Comparison of ENCODE assay signal across 8 cellular contexts in the genomic region with DNA sequence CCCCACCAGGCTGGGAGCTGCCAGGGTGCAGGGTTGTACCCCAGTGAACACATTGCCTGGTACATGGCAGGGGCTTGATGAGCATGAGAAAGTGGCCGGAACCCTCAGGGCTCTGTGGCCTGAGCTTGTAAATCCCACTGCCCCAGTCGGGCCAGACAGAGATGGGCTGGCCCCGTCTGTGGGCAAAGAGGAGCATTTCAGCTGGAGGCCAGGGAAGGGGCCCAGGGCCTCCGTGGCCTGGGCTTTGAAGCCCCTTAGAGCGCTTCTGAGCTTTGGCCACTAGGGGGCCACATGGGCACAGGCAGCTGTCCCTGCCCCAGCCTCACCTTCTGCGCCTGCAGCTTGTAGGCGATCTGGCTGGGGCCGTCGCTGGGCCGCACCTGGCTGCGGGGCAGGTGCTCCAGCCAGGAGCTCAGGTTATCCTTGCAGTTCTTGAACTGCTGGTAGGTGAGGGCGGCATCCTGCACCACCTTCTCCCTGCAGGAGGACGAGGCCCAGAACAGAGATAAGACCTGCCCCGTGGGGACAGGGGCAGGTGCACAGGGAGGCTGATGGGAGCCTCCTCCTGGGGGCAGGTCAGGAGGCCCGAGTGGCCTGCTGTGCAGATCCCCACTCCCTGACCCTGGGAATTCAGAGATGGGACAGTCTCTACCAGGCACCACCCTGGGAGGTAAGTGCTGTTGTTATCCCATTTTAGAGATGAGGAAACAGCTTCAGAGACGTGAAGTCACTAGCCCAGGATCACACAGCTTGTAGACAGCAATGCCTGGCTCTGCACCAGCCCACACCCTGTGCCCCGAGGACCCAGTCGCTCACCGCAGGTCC. TPM values are rescaled to one million over a fixed set of nuclear protein-coding genes. Genes with fewer than 3 reads are reported as not detected.
A peak's percentile ranks its signal among the peaks of the same experiment; 100 is the strongest.
DNase-seq lines count a peak whose midpoint lies in the region; ATAC-seq and TF ChIP-seq lines count a peak whose summit lies in the region.

No MANE protein-coding gene starts in this region.

- H3K4me1 Mint-ChIP-seq in nephron progenitor cell: peaks cover 21% of the 10 kb centered on the region

- H3K27ac Mint-ChIP-seq in nephron progenitor cell: no peak overlapping the region

- H3K27me3 ChIP-seq in esophagus squamous epithelium: peaks cover 0 to 9% (median 0%) of the 10 kb centered on the region in 4 donors

- intact Hi-C loops in esophagus squamous epithelium (cut with DNase I): loop anchor here (5.0 to 10.0 kb wide), 2 partner anchors 38 to 270 kb away; no protein-coding TSS in a partner anchor

- peak; percentile 92 for DNase-seq in ELF-1 (ENCODE audit: low read depth, low spot score)
- peak; percentile 84 for DNase-seq in OCI-M1 (lab: John Stamatoyannopoulos, UW)
- peak; percentile 71 for DNase-seq in activated T-cell treated with anti-CD3 and anti-CD28 coated beads for 24 hours (ENCODE audit: low read depth)
- DNase-seq in esophagus squamous epithelium (lab: John Stamatoyannopoulos, UW): no peak
- peak; percentile 85 for DNase-seq in nephron progenitor cell
- peak; percentile 69 for DNase-seq in stimulated activated naive CD4-positive, alpha-beta T cell treated with Interleukin-2 at 50 U/mL for 16 hours (lab: John Stamatoyannopoulos, UW)

- H3K9me3 Mint-ChIP-seq in nephron progenitor cell: no peaks in the 10 kb centered on the region

- TF ChIP-seq RAD21 in Ishikawa (IDR thresholded peaks at IDR 0.05; ENCODE audit: low read depth): peak; percentile 95

- peaks cover 0 to 25% (median 11%) of the 10 kb centered on the region in 3 donors for H3K4me1 ChIP-seq in esophagus squamous epithelium

- peaks cover 24% of the 10 kb centered on the region for H3K27me3 Mint-ChIP-seq in nephron progenitor cell (ENCODE audit: low read depth, poor library complexity)

- TF ChIP-seq POLR2A in esophagus squamous epithelium (IDR thresholded peaks at IDR 0.05): no peak

- H3K27ac ChIP-seq in esophagus squamous epithelium: peak overlapping the region in 3 of 4 donors; percentile 10 to 42 (median 34)

- H3K4me3 ChIP-seq in esophagus squamous epithelium: no peak overlapping the region

- H3K36me3 Mint-ChIP-seq in nephron progenitor cell (ENCODE audit: low read depth): peaks cover 3% of the 10 kb centered on the region

- TF ChIP-seq CTCF in esophagus squamous epithelium (IDR thresholded peaks at IDR 0.05): peak; percentile 87 to 98 (median 92)
- peak; percentile 99 for TF ChIP-seq CTCF in nephron progenitor cell (IDR thresholded peaks at IDR 0.05)

- TF ChIP-seq EP300 in Ishikawa (IDR thresholded peaks at IDR 0.05; ENCODE audit: borderline replicate concordance): no peak

- no peak for ATAC-seq in HG02970 (IDR thresholded peaks at IDR 0.05; ENCODE audit: low FRiP score, unreplicated experiment)

- H3K36me3 ChIP-seq in esophagus squamous epithelium: peaks cover 5 to 100% (median 27%) of the 10 kb centered on the region in 3 donors

- H3K4me3 Mint-ChIP-seq in nephron progenitor cell: no peak overlapping the region

- H3K9me3 ChIP-seq in esophagus squamous epithelium: no peaks in the 10 kb centered on the region

- no CpG with 5 or more reads among the region's 19 CpGs for WGBS in esophagus squamous epithelium, 2 donors

TF ChIP-seq in Ishikawa, 13 proteins besides CTCF, POLR2A, EP300 and RAD21:
- TF ChIP-seq CREB1 (IDR thresholded peaks at IDR 0.05; ENCODE audit: low read depth): no peak
- TF ChIP-seq, protein P1, sequence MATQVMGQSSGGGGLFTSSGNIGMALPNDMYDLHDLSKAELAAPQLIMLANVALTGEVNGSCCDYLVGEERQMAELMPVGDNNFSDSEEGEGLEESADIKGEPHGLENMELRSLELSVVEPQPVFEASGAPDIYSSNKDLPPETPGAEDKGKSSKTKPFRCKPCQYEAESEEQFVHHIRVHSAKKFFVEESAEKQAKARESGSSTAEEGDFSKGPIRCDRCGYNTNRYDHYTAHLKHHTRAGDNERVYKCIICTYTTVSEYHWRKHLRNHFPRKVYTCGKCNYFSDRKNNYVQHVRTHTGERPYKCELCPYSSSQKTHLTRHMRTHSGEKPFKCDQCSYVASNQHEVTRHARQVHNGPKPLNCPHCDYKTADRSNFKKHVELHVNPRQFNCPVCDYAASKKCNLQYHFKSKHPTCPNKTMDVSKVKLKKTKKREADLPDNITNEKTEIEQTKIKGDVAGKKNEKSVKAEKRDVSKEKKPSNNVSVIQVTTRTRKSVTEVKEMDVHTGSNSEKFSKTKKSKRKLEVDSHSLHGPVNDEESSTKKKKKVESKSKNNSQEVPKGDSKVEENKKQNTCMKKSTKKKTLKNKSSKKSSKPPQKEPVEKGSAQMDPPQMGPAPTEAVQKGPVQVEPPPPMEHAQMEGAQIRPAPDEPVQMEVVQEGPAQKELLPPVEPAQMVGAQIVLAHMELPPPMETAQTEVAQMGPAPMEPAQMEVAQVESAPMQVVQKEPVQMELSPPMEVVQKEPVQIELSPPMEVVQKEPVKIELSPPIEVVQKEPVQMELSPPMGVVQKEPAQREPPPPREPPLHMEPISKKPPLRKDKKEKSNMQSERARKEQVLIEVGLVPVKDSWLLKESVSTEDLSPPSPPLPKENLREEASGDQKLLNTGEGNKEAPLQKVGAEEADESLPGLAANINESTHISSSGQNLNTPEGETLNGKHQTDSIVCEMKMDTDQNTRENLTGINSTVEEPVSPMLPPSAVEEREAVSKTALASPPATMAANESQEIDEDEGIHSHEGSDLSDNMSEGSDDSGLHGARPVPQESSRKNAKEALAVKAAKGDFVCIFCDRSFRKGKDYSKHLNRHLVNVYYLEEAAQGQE (IDR thresholded peaks at IDR 0.05; ENCODE audit: low read depth): no peak

RNA-seq across cellular contexts. Expression of a gene that starts 12.8 kb away (rescaled TPM):
- total RNA-seq in esophagus squamous epithelium: 100 to 1,000 TPM; 132 to 604 (median 223) TPM

RNA-seq across cellular contexts. Expression of a gene that starts 13.7 kb away (rescaled TPM):
- 1 to 10 TPM; 2.4 to 6.6 (median 3.6) TPM for total RNA-seq in esophagus squamous epithelium

RNA-seq across cellular contexts. Expression of a gene that starts 35.3 kb away (rescaled TPM):
- total RNA-seq in esophagus squamous epithelium: 10 to 100 TPM; 24.6 to 40.6 (median 26.2) TPM

RNA-seq across cellular contexts. Expression of a gene that starts 35.3 kb away (rescaled TPM):
- total RNA-seq in esophagus squamous epithelium: 10 to 100 TPM; 46.9 to 73.3 (median 62.3) TPM

RNA-seq across cellular contexts. Expression of a gene that starts 58.0 kb away (rescaled TPM):
- 10 to 100 TPM; 40.6 to 78.0 (median 52.7) TPM for total RNA-seq in esophagus squamous epithelium
